ENCODE assay signal across 29 cellular contexts in the genomic region with DNA sequence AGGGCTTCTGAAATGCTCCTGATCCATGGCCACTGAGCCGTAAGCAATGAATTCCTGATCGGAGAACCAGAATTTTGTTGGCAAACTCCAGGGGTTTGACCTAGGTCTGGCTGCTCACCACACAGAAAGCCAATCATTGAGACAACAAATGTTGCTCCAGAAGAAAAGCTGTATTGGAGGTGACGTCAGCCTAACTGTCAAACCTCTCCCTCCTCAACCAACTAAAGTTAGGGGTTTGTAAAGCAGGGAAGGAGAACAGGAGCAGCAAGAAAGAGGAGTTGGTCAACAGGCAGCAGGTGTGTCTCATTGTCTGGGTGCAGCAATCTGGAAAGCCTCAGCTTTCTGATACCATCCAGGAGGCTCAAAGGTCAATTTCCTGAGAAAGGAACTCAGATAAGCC.
"Had no signal": no experiment of that assay in that cellular context is flagged by ENCODE, and none has a peak within 500 bp of the region (broad histone marks: within the 10 kb centered on the region; RNA-seq: fewer than 3 reads in every experiment).

No MANE protein-coding gene starts in this region.

- ATAC-seq: effector memory CD8-positive, alpha-beta T cell; esophagus mucosa; foreskin keratinocyte; gastrocnemius medialis; gastroesophageal sphincter had no signal

- H3K27ac Mint-ChIP-seq: dendritic cell treated with granulocyte-macrophage colony-stimulating factor and Interleukin-4, amounts not matched to agents 40 ng/mL and 50 ng/mL, for 4 days; effector memory CD8-positive, alpha-beta T cell; endodermal cell had no signal

- H3K27ac ChIP-seq: colonic mucosa, coronary artery, dorsolateral prefrontal cortex, epithelial cell of prostate, esophagus muscularis mucosa, esophagus squamous epithelium, foreskin keratinocyte, gastrocnemius medialis, gastroesophageal sphincter, heart left ventricle, heart right ventricle had no signal

- H3K9me3 ChIP-seq: colonic mucosa, gastrocnemius medialis, heart left ventricle had no signal

- H3K36me3 ChIP-seq: colonic mucosa, esophagus squamous epithelium, gastroesophageal sphincter had no signal

- DNase-seq: colonic mucosa; cortex of kidney; dermis blood vessel endothelial cell; dorsolateral prefrontal cortex; effector CD4-positive, alpha-beta T cell; effector CD8-positive, alpha-beta T cell; effector memory CD4-positive, alpha-beta T cell; effector memory CD8-positive, alpha-beta T cell; endodermal cell; erythroblast; esophagus squamous epithelium; foreskin fibroblast; foreskin keratinocyte; foreskin melanocyte; gastrocnemius medialis; glutamatergic neuron; head of caudate nucleus; heart left ventricle; heart right ventricle had no signal

- H3K4me3 ChIP-seq: colonic mucosa, coronary artery, dorsolateral prefrontal cortex, esophagus muscularis mucosa, esophagus squamous epithelium, gastrocnemius medialis, gastroesophageal sphincter, heart left ventricle, heart right ventricle had no signal

- H3K4me3 Mint-ChIP-seq: dendritic cell treated with granulocyte-macrophage colony-stimulating factor and Interleukin-4, amounts not matched to agents 40 ng/mL and 50 ng/mL, for 4 days; effector memory CD8-positive, alpha-beta T cell; endodermal cell had no signal

- FAIRE-seq: colon, endometrium, endothelial cell of umbilical vein, frontal cortex had no signal

- H3K27me3 Mint-ChIP-seq: dendritic cell treated with granulocyte-macrophage colony-stimulating factor and Interleukin-4, amounts not matched to agents 40 ng/mL and 50 ng/mL, for 4 days; effector memory CD8-positive, alpha-beta T cell had no signal

- H3K27me3 ChIP-seq: colonic mucosa, esophagus squamous epithelium, foreskin keratinocyte, gastrocnemius medialis, heart left ventricle had no signal

- H3K4me1 ChIP-seq: colonic mucosa, esophagus muscularis mucosa, esophagus squamous epithelium, foreskin keratinocyte, gastrocnemius medialis, gastroesophageal sphincter, heart left ventricle, heart right ventricle had no signal

- H3K9me3 Mint-ChIP-seq: effector memory CD8-positive, alpha-beta T cell had no signal
